In genomic region chr1:178542554-178543290, GRCh38 we compare ENCODE assay signal across 8 cellular contexts. TPM values are rescaled to one million over a fixed set of nuclear protein-coding genes. Genes with fewer than 3 reads are reported as not detected.
A peak's percentile ranks its signal among the peaks of the same experiment; 100 is the strongest.
DNase-seq lines count a peak whose midpoint lies in the region; ATAC-seq and TF ChIP-seq lines count a peak whose summit lies in the region.

No MANE protein-coding gene starts in this region.

- H3K9me3 ChIP-seq in ES-I3 (ENCODE audit: control insufficient read depth, insufficient read depth, low read length), result no peaks in the 10 kb centered on the region
- no peaks in the 10 kb centered on the region for H3K9me3 ChIP-seq in thymus (ENCODE audit: control insufficient read depth)

- ATAC-seq in activated naive CD4-positive, alpha-beta T cell treated with anti-CD3 and anti-CD28 coated beads, Interleukin-2, amount 50 U/mL, for 72 hours, result peak; percentile 89 to 91

- WGBS in thymus, result 1% methylated on average over 66 of the region's 66 CpGs

- peak overlapping the region; percentile 71 for H3K4me3 ChIP-seq in thymus (ENCODE audit: low read length)

- peak; percentile 92 for TF ChIP-seq CTCF in osteocyte (IDR thresholded peaks at IDR 0.05)

- H3K27ac Mint-ChIP-seq in activated naive CD4-positive, alpha-beta T cell treated with anti-CD3 and anti-CD28 coated beads, Interleukin-2, amount 50 U/mL, for 72 hours, result peak overlapping the region; percentile 85 to 86
- peak overlapping the region; percentile 87 for H3K27ac Mint-ChIP-seq in osteocyte (ENCODE audit: unreplicated experiment)

- peaks cover 37% of the 10 kb centered on the region for H3K4me1 Mint-ChIP-seq in osteocyte (ENCODE audit: unreplicated experiment)

- H3K36me3 Mint-ChIP-seq in activated naive CD4-positive, alpha-beta T cell treated with anti-CD3 and anti-CD28 coated beads, Interleukin-2, amount 50 U/mL, for 72 hours, result no peaks in the 10 kb centered on the region
- peaks cover 2% of the 10 kb centered on the region for H3K36me3 Mint-ChIP-seq in osteocyte (ENCODE audit: unreplicated experiment)

- no peaks in the 10 kb centered on the region for H3K9me3 Mint-ChIP-seq in activated naive CD4-positive, alpha-beta T cell treated with anti-CD3 and anti-CD28 coated beads, Interleukin-2, amount 50 U/mL, for 72 hours
- H3K9me3 Mint-ChIP-seq in osteocyte (ENCODE audit: unreplicated experiment), result no peaks in the 10 kb centered on the region

- H3K9ac ChIP-seq in ES-I3 (ENCODE audit: low read depth, low read length), result peak overlapping the region; percentile 91

- no peaks in the 10 kb centered on the region for H3K36me3 ChIP-seq in ES-I3 (ENCODE audit: insufficient read depth, low read length)
- H3K36me3 ChIP-seq in thymus (ENCODE audit: control insufficient read depth, insufficient read depth), result no peaks in the 10 kb centered on the region

- H3K4me3 Mint-ChIP-seq in osteocyte (ENCODE audit: unreplicated experiment), result peak overlapping the region; percentile 90

- no peaks in the 10 kb centered on the region for H3K27me3 ChIP-seq in thymus (ENCODE audit: control insufficient read depth, insufficient read depth)

- H3K4me1 ChIP-seq in ES-I3 (ENCODE audit: insufficient read depth, low read length), result peaks cover 6% of the 10 kb centered on the region; the same call in 1 of the 2 replicates
- H3K4me1 ChIP-seq in thymus (ENCODE audit: control insufficient read depth, insufficient read depth, low read length), result peaks cover 6% of the 10 kb centered on the region

- H3K27me3 Mint-ChIP-seq in osteocyte (ENCODE audit: unreplicated experiment), result no peaks in the 10 kb centered on the region

- intact Hi-C loops in head of caudate nucleus (cut with DNase I), result loop anchor here (2.0 kb wide), 1 partner anchor 210 kb away; no protein-coding TSS in a partner anchor

- H3K27ac ChIP-seq in thymus (ENCODE audit: low read depth), result peak overlapping the region; percentile 68

- DNase-seq in H4 (ENCODE audit: low spot score), result peak; percentile 53
- DNase-seq in LHCN-M2 (ENCODE audit: low read depth), result peak; percentile 88
- DNase-seq in SK-N-DZ (ENCODE audit: low spot score), result peak; percentile 85
- peak; percentile 93 to 99 for DNase-seq in activated naive CD4-positive, alpha-beta T cell treated with anti-CD3 and anti-CD28 coated beads, Interleukin-2, amount 50 U/mL, for 72 hours (ENCODE audit: low spot score in 2 of 2)
- peak; percentile 76 to 97 (median 90) for DNase-seq in head of caudate nucleus
- DNase-seq in osteocyte (ENCODE audit: extremely low spot score, unreplicated experiment), result peak; percentile 98

RNA-seq across cellular contexts. Expression of gene TEX35, which starts 29.8 kb away (rescaled TPM):
- total RNA-seq in H4 (2014; rRNA removed; shearing (Covaris generic)), result not detected in 2 replicates
- total RNA-seq in LHCN-M2 (2014; rRNA removed) (0.11 TPM in 1 of 2 replicates, not detected in the other), osteocyte (not detected in 2 replicates)
- not detected for polyA plus RNA-seq in LHCN-M2 (2012)
- polyA plus RNA-seq in SK-N-DZ (2014; cell fraction: cytosol; rRNA removed), result not detected in 2 replicates
- polyA plus RNA-seq in SK-N-DZ (2014; cell fraction: nucleus; rRNA removed), result not detected in 2 replicates
- not detected for total RNA-seq in activated naive CD4-positive, alpha-beta T cell treated with anti-CD3 and anti-CD28 coated beads, Interleukin-2, amount 50 U/mL, for 72 hours
- polyA plus RNA-seq in thymus, result 0.07 TPM

RNA-seq across cellular contexts. Expression of gene CLEC20A, which starts 46.0 kb away (rescaled TPM):
- total RNA-seq in H4 (2014; rRNA removed; shearing (Covaris generic)), result not detected in 2 replicates
- total RNA-seq in LHCN-M2 (2014; rRNA removed), result not detected in 2 replicates
- not detected for polyA plus RNA-seq in LHCN-M2 (2012)
- polyA plus RNA-seq in SK-N-DZ (2014; cell fraction: cytosol; rRNA removed), result not detected in 2 replicates
- polyA plus RNA-seq in SK-N-DZ (2014; cell fraction: nucleus; rRNA removed), result not detected in 2 replicates
- not detected for total RNA-seq in activated naive CD4-positive, alpha-beta T cell treated with anti-CD3 and anti-CD28 coated beads, Interleukin-2, amount 50 U/mL, for 72 hours
- not detected in 2 replicates for total RNA-seq in osteocyte
- polyA plus RNA-seq in thymus, result 0.39 TPM

Comparison
In these comparisons a context has a peak if more than half of its experiments do, and no peak if none do; other contexts are left out.
1. Peak in every context shown above with its lines: DNase-seq, ATAC-seq, H3K4me3 ChIP-seq and H3K27ac ChIP-seq.